In genomic region chrX:120244395-120244734, GRCh38 we compare ENCODE assay signal across 1 cellular context.
A peak's percentile ranks its signal among the peaks of the same experiment; 100 is the strongest.
TF ChIP-seq lines count a peak whose summit lies in the region.

No MANE protein-coding gene starts in this region.

TF ChIP-seq in K562, 482 proteins besides CTCF, POLR2A, EP300 and RAD21 (continued from another document):
- TF ChIP-seq ZNF407 (IDR thresholded peaks at IDR 0.05; ENCODE audit: low read depth), result peak; percentile 24; the same call in 1 of the 2 replicates
- 0 out of 2 replicates have a peak, but pooled peaks have one; percentile 11 for TF ChIP-seq GTF2E2 (tag; IDR thresholded peaks at IDR 0.05)
- 0 out of 4 replicates have a peak, but pooled peaks of 1 of the 2 experiments have one; percentile 19 for TF ChIP-seq UBTF (IDR thresholded peaks at IDR 0.05; ENCODE audit: borderline replicate concordance in 1 of 2, low read depth in 2 of 2, low read length in 2 of 2)
- TF ChIP-seq MTA3 (IDR thresholded peaks at IDR 0.05; ENCODE audit: borderline replicate concordance), result no peak
